Comparison of ENCODE assay signal across 8 cellular contexts in the genomic region with DNA sequence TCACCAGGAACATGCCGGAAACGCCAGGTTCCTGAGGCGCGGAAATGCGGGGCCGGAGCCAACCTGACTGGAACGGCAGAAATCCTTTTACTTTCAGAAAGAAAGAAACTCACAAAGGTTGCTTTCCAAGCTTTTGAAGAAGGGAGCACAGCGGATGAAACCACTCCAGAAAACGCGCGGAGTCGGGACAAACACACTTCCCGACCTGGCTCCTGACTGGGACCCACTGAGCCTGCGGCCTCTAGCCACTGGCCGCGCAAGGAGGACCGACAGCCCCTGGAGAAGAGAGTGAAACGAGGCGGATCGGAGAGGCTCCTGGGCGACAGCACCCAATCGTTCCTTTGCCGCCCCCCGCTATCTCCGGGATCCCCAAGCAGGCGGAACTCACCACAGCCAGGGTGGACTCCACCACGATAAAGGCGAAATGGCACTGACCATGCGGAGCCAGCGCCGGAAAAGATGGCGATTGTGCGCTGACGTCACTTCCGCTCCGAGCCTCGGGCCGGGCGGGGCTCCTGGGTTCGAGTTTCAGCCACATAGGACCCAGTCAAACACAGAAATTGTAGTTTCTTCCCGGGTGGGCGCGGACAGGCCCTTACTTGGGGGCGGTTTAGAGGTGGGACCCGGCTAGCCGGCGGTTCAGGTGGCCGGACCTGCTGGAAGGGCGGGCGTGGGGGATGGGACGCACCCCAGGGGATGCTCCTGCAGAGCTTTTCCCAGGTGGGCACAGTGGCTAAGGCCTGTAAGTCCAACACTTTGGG. TPM values are rescaled to one million over a fixed set of nuclear protein-coding genes. Genes with fewer than 3 reads are reported as not detected.
DNase-seq lines count a peak whose midpoint lies in the region; ATAC-seq and TF ChIP-seq lines count a peak whose summit lies in the region.

A gene (minus strand): TSS at position 432 of the 761 bp plus-strand sequence. CDS start 16,407 bp downstream, outside the sequence.

- in situ Hi-C loops in GM23248 (cut with MboI): no loop called here

- H3K27me3 Mint-ChIP-seq in neural progenitor cell (ENCODE audit: insufficient read depth, low read depth): peaks cover 7% of the 10 kb centered on the region

- H2AFZ ChIP-seq in DND-41 (ENCODE audit: low read depth, low read length) (peak within 1 kb of the TSS; percentile 84), GM23248 (peak within 1 kb of the TSS; percentile 90), Loucy (ENCODE audit: low read length) (peak within 1 kb of the TSS; percentile 90), neural progenitor cell (replicated peaks) (peak within 1 kb of the TSS; percentile 96)

- TF ChIP-seq CTCF in DND-41 (IDR thresholded peaks at IDR 0.05; ENCODE audit: borderline replicate concordance, extremely low read depth, low read length, poor library complexity, severe bottlenecking): no peak
- TF ChIP-seq CTCF in Loucy (conservative IDR thresholded peaks at IDR 0.05; ENCODE audit: low read length): no peak
- no peak for TF ChIP-seq CTCF in foreskin keratinocyte (conservative IDR thresholded peaks at IDR 0.05)
- no peak for TF ChIP-seq CTCF in neural progenitor cell (IDR thresholded peaks at IDR 0.05)

- H3K27ac ChIP-seq in DND-41 (ENCODE audit: low read length) (peak within 1 kb of the TSS; percentile 96), GM23248 (peak within 1 kb of the TSS; percentile 63), SJCRH30 (peak within 1 kb of the TSS; percentile 82), foreskin keratinocyte (peak within 1 kb of the TSS; percentile 90), neural progenitor cell (no peak within 1 kb of the TSS)

- WGBS in GM23248 (ENCODE audit: low coverage in 1 of 2, low lambda C conversion rate in 2 of 2, missing lambda C conversion rate in 2 of 2), 2 experiments: 1 to 2% methylated on average over 46 to 51 of the region's 51 CpGs

- H3K27ac Mint-ChIP-seq in neural progenitor cell: peak within 1 kb of the TSS; percentile 69

- H3K36me3 ChIP-seq in DND-41 (ENCODE audit: insufficient read depth, low read length) (peaks cover 33% of the 10 kb centered on the region), GM23248 (ENCODE audit: low read depth) (0 out of 2 replicates have a peak, but pooled peaks cover 3% of the 10 kb centered on the region), Loucy (ENCODE audit: insufficient read depth, low read length) (no peaks in the 10 kb centered on the region; the same call in 1 of the 2 replicates), SJCRH30 (peaks cover 28% of the 10 kb centered on the region), neural progenitor cell (peaks cover 7% of the 10 kb centered on the region)

- ATAC-seq in DND-41 (ENCODE audit: insufficient read depth, low read depth): peak; percentile 84
- peak; percentile 83 for ATAC-seq in foreskin keratinocyte

- H3K4me3 ChIP-seq in DND-41 (ENCODE audit: low read depth in 1 of 2, low read length in 2 of 2) (peak within 1 kb of the TSS; percentile 86 to 98), GM23248 (peak within 1 kb of the TSS; percentile 83), Loucy (ENCODE audit: low read length, poor library complexity, severe bottlenecking) (peak within 1 kb of the TSS; percentile 98), SJCRH30 (peak within 1 kb of the TSS; percentile 92), neural progenitor cell (peak within 1 kb of the TSS; percentile 81)

- peak within 1 kb of the TSS; percentile 76 for H3K4me2 ChIP-seq in DND-41 (ENCODE audit: insufficient read depth, low read length)
- peak within 1 kb of the TSS; percentile 91 for H3K4me2 ChIP-seq in GM23248 (ENCODE audit: unreplicated experiment)
- peak within 1 kb of the TSS; percentile 82 for H3K4me2 ChIP-seq in Loucy (ENCODE audit: low read depth, low read length, poor library complexity, severe bottlenecking)
- H3K4me2 ChIP-seq in neural progenitor cell: peak within 1 kb of the TSS; percentile 78

- H3K4me1 ChIP-seq in DND-41 (ENCODE audit: insufficient read depth, low read length) (peaks cover 44% of the 10 kb centered on the region), GM23248 (ENCODE audit: insufficient read depth) (0 out of 2 replicates have a peak, but pooled peaks cover 4% of the 10 kb centered on the region), Loucy (ENCODE audit: insufficient read depth, low read length, poor library complexity, severe bottlenecking) (peaks cover 27% of the 10 kb centered on the region), SJCRH30 (no peaks in the 10 kb centered on the region), foreskin keratinocyte (peaks cover 3% of the 10 kb centered on the region), neural progenitor cell (peaks cover 7% of the 10 kb centered on the region)

- H4K20me1 ChIP-seq in DND-41 (ENCODE audit: insufficient read depth, low read length): peaks cover 30% of the 10 kb centered on the region
- H4K20me1 ChIP-seq in GM23248 (ENCODE audit: insufficient read depth): peaks cover under 1% of the 10 kb centered on the region; the same call in 1 of the 2 replicates
- H4K20me1 ChIP-seq in Loucy (ENCODE audit: insufficient read depth, low read length, poor library complexity, severe bottlenecking): peaks cover 47% of the 10 kb centered on the region
- H4K20me1 ChIP-seq in neural progenitor cell (ENCODE audit: low read depth): peaks cover 32% of the 10 kb centered on the region

- no peaks in the 10 kb centered on the region for H3K27me3 ChIP-seq in DND-41 (ENCODE audit: insufficient read depth, low read length, poor library complexity)
- H3K27me3 ChIP-seq in GM23248 (replicated peaks; ENCODE audit: insufficient read depth): no peaks in the 10 kb centered on the region
- no peaks in the 10 kb centered on the region for H3K27me3 ChIP-seq in Loucy (ENCODE audit: insufficient read depth, low read length, poor library complexity, severe bottlenecking)
- H3K27me3 ChIP-seq in SJCRH30: no peaks in the 10 kb centered on the region
- no peaks in the 10 kb centered on the region for H3K27me3 ChIP-seq in foreskin keratinocyte
- H3K27me3 ChIP-seq in neural progenitor cell: no peaks in the 10 kb centered on the region

- H3K9me2 ChIP-seq in GM23248 (ENCODE audit: insufficient read depth) (no peaks in the 10 kb centered on the region), Loucy (replicated peaks; ENCODE audit: low read depth, low read length) (no peaks in the 10 kb centered on the region)

- H3F3A ChIP-seq in GM23248 (ENCODE audit: insufficient read depth) (peaks cover 10% of the 10 kb centered on the region; the same call in 1 of the 2 replicates), Loucy (ENCODE audit: low read depth) (no peaks in the 10 kb centered on the region), neural progenitor cell (ENCODE audit: low read depth) (peaks cover 10% of the 10 kb centered on the region)

- peaks cover 53% of the 10 kb centered on the region for H3K79me2 ChIP-seq in DND-41 (ENCODE audit: insufficient read depth, low read length)
- peaks cover 55% of the 10 kb centered on the region for H3K79me2 ChIP-seq in GM23248 (ENCODE audit: insufficient read depth)
- peaks cover 54% of the 10 kb centered on the region for H3K79me2 ChIP-seq in Loucy (ENCODE audit: insufficient read depth, low read length)
- H3K79me2 ChIP-seq in neural progenitor cell (ENCODE audit: low read depth): peaks cover 51% of the 10 kb centered on the region

- peak within 1 kb of the TSS; percentile 93 for H3K4me3 Mint-ChIP-seq in neural progenitor cell

- H3K9ac ChIP-seq in DND-41 (ENCODE audit: low read depth, low read length) (peak within 1 kb of the TSS; percentile 91), GM23248 (peak within 1 kb of the TSS; percentile 85), Loucy (ENCODE audit: low read depth, low read length, poor library complexity, severe bottlenecking) (peak within 1 kb of the TSS; percentile 95), neural progenitor cell (peak within 1 kb of the TSS; percentile 89)

- H3K9me3 ChIP-seq in DND-41 (ENCODE audit: insufficient read depth, low read length, severe bottlenecking) (peaks cover under 1% of the 10 kb centered on the region), GM23248 (ENCODE audit: low read depth) (no peaks in the 10 kb centered on the region), Loucy (ENCODE audit: insufficient read depth, low read depth, low read length) (no peaks in the 10 kb centered on the region), SJCRH30 (replicated peaks) (no peaks in the 10 kb centered on the region; the same call in 1 of the 2 replicates), neural progenitor cell (ENCODE audit: low read depth) (no peaks in the 10 kb centered on the region)

- H3K9me3 Mint-ChIP-seq in neural progenitor cell: peaks cover 31% of the 10 kb centered on the region

- DNase-seq in DND-41 (peak; percentile 86), GM23248 (peak; percentile 92), SJCRH30 (peak; percentile 85 to 89), foreskin keratinocyte (peak; percentile 51 to 74), neural progenitor cell (ENCODE audit: low spot score) (peak; percentile 93), stromal cell of bone marrow (ENCODE audit: low read depth) (peak; percentile 67)
- DNase-seq in activated gamma-delta T cell treated with anti-CD3 and anti-CD28 coated beads, Interleukin-2, amount 50 U/mL, for 16 hours (ENCODE audit: low read depth): peak; percentile 69

- H3K36me3 Mint-ChIP-seq in neural progenitor cell: peaks cover 29% of the 10 kb centered on the region

- peaks cover 2% of the 10 kb centered on the region for H3K4me1 Mint-ChIP-seq in neural progenitor cell

RNA-seq across cellular contexts. Expression of the gene that starts here (rescaled TPM):
- 27.6 and 28.4 TPM in 2 replicates for total RNA-seq in GM23248 (2014; rRNA removed; shearing (Covaris generic))
- 6.9 and 7.9 TPM in 2 replicates for polyA plus RNA-seq in GM23248 (2016; fragmentation: Nextera tagmentation; extraction: Ambion mirVana)
- 69.0 and 71.2 TPM in 2 replicates for total RNA-seq in SJCRH30 (2014; rRNA removed; shearing (Covaris generic))
- total RNA-seq in foreskin keratinocyte: 44.6 and 49.4 TPM in 2 replicates
- polyA plus RNA-seq in foreskin keratinocyte: 5.2 and 5.9 TPM in 2 replicates
- total RNA-seq in neural progenitor cell (ENCODE audit: low replicate concordance): 134 and 178 TPM in 2 replicates
